Comparison of ENCODE assay signal across 8 cellular contexts in the genomic region with DNA sequence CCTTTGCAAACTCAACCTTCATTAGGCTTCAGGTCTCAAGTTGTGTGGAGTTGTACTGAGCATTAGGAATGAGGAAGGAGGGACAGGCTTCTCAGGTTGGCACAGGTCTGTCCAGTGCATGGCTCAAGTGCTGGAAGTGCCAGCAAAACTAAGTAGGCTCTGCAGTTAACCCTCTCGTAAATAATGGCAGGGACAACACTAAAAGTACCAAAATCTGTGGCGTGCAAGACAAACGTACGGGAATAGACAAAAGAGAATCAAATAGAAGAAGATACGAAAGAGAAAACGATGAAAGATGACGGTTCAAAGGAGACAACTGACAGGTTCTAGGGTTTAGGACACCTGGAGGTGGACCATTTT. TPM values are rescaled to one million over a fixed set of nuclear protein-coding genes. Genes with fewer than 3 reads are reported as not detected.
DNase-seq lines count a peak whose midpoint lies in the region; ATAC-seq and TF ChIP-seq lines count a peak whose summit lies in the region.

No MANE protein-coding gene starts in this region.

- H3K4me2 ChIP-seq in Loucy (ENCODE audit: low read depth, low read length, poor library complexity, severe bottlenecking) (peak overlapping the region; percentile 97), mesenchymal stem cell (ENCODE audit: low read length, poor library complexity, severe bottlenecking) (peak overlapping the region; percentile 82)

- H2BK120ac ChIP-seq in mesenchymal stem cell (ENCODE audit: low read depth, low read length), result no peak overlapping the region

- no peaks in the 10 kb centered on the region for H3K9me2 ChIP-seq in Loucy (replicated peaks; ENCODE audit: low read depth, low read length)

- peak overlapping the region; percentile 84 for H2BK5ac ChIP-seq in mesenchymal stem cell (ENCODE audit: low read depth, low read length, poor library complexity, severe bottlenecking)

- intact Hi-C loops in vagina (cut with DNase I), result no loop called here

- DNase-seq in NCI-H345 treated with DMSO at 0.1 percent for 48 hours (lab: John Stamatoyannopoulos, UW; ENCODE audit: unreplicated experiment), result peak; percentile 13
- DNase-seq in NCI-H345 (lab: John Stamatoyannopoulos, UW), result no peak
- peak; percentile 26 for DNase-seq in cerebellum (ENCODE audit: low spot score)
- DNase-seq in mesenchymal stem cell, result no peak
- no peak for DNase-seq in vagina (ENCODE audit: extremely low spot score in 2 of 2)
- DNase-seq in NCI-H2171 treated with DMSO at 0.1 percent for 48 hours (lab: John Stamatoyannopoulos, UW), result no peak

- peak overlapping the region; percentile 90 to 96 for H3K18ac ChIP-seq in mesenchymal stem cell (ENCODE audit: low read depth in 1 of 2, low read length in 2 of 2)

- H3K27me3 ChIP-seq in Loucy (ENCODE audit: insufficient read depth, low read length, poor library complexity, severe bottlenecking), result no peaks in the 10 kb centered on the region
- H3K27me3 ChIP-seq in mesenchymal stem cell (ENCODE audit: control insufficient read depth in 1 of 2, insufficient read depth in 1 of 2, low read length in 2 of 2), result no peaks in the 10 kb centered on the region
- H3K27me3 ChIP-seq in vagina, result no peaks in the 10 kb centered on the region

- WGBS in mesenchymal stem cell, result 6% methylated on average over 7 of the region's 7 CpGs

- peaks cover 8% of the 10 kb centered on the region for H4K20me1 ChIP-seq in Loucy (ENCODE audit: insufficient read depth, low read length, poor library complexity, severe bottlenecking)

- H3K36me3 ChIP-seq in Loucy (ENCODE audit: insufficient read depth, low read length), result no peaks in the 10 kb centered on the region
- H3K36me3 ChIP-seq in mesenchymal stem cell (ENCODE audit: control insufficient read depth in 1 of 2, insufficient read depth in 2 of 2, low read depth in 1 of 2, low read length in 2 of 2), result peaks cover 0 to 16% of the 10 kb centered on the region in 2 experiments
- no peaks in the 10 kb centered on the region for H3K36me3 ChIP-seq in vagina

- H3K27ac ChIP-seq in mesenchymal stem cell (ENCODE audit: low read length, poor library complexity, severe bottlenecking) (peak overlapping the region; percentile 98), vagina (peak overlapping the region; percentile 96)

- H3K9ac ChIP-seq in Loucy (ENCODE audit: low read depth, low read length, poor library complexity, severe bottlenecking), result peak overlapping the region; percentile 90
- H3K9ac ChIP-seq in mesenchymal stem cell (ENCODE audit: low read length), result peak overlapping the region; percentile 98

- H3K79me2 ChIP-seq in Loucy (ENCODE audit: insufficient read depth, low read length), result peaks cover 61% of the 10 kb centered on the region

- H3K4me3 ChIP-seq in Loucy (ENCODE audit: low read length, poor library complexity, severe bottlenecking) (peak overlapping the region; percentile 95), mesenchymal stem cell (ENCODE audit: insufficient read depth in 1 of 2, low read depth in 1 of 2, low read length in 2 of 2) (peak overlapping the region; percentile 89 to 100), vagina (peak overlapping the region; percentile 75 to 80)

- no peak overlapping the region for H3K23ac ChIP-seq in mesenchymal stem cell (ENCODE audit: low read length in 2 of 2)

- peak overlapping the region; percentile 66 for H4K8ac ChIP-seq in mesenchymal stem cell (ENCODE audit: low read length)

- peaks cover 5% of the 10 kb centered on the region for H3K79me1 ChIP-seq in mesenchymal stem cell (replicated peaks; ENCODE audit: low read length, poor library complexity, severe bottlenecking)

- H2AK5ac ChIP-seq in mesenchymal stem cell (ENCODE audit: low read length, severe bottlenecking), result peak overlapping the region; percentile 55

- TF ChIP-seq CTCF in Loucy (conservative IDR thresholded peaks at IDR 0.05; ENCODE audit: low read length), result no peak
- no peak for TF ChIP-seq CTCF in vagina (IDR thresholded peaks at IDR 0.05)

- peak overlapping the region in 1 of 2 experiments; percentile 98 for H3K14ac ChIP-seq in mesenchymal stem cell (ENCODE audit: low read length in 2 of 2)

- no peak for TF ChIP-seq POLR2A in vagina (IDR thresholded peaks at IDR 0.05)

- H2BK15ac ChIP-seq in mesenchymal stem cell (ENCODE audit: low read depth, poor library complexity, severe bottlenecking), result no peak overlapping the region

- peak overlapping the region in 1 of 2 experiments; percentile 90 for H3K4ac ChIP-seq in mesenchymal stem cell (ENCODE audit: low read depth in 1 of 2, low read length in 2 of 2)

- peak overlapping the region; percentile 44 to 61 for H2BK12ac ChIP-seq in mesenchymal stem cell (ENCODE audit: low read length in 2 of 2)

- H4K91ac ChIP-seq in mesenchymal stem cell (ENCODE audit: low read length), result peak overlapping the region; percentile 64

- H3K4me1 ChIP-seq in Loucy (ENCODE audit: insufficient read depth, low read length, poor library complexity, severe bottlenecking), result peaks cover 51% of the 10 kb centered on the region
- no peaks in the 10 kb centered on the region for H3K4me1 ChIP-seq in mesenchymal stem cell (ENCODE audit: control insufficient read depth, insufficient read depth, low read depth, low read length)
- H3K4me1 ChIP-seq in vagina, result peaks cover 32% of the 10 kb centered on the region

- H2AFZ ChIP-seq in Loucy (ENCODE audit: low read length) (peak overlapping the region; percentile 97), mesenchymal stem cell (ENCODE audit: low read depth, low read length) (peak overlapping the region; percentile 76)

- no peaks in the 10 kb centered on the region for H3F3A ChIP-seq in Loucy (ENCODE audit: low read depth)

- no peak for ATAC-seq in HG03135 (IDR thresholded peaks at IDR 0.05; ENCODE audit: unreplicated experiment)

- H3K9me3 ChIP-seq in Loucy (ENCODE audit: insufficient read depth, low read depth, low read length) (no peaks in the 10 kb centered on the region), mesenchymal stem cell (ENCODE audit: control insufficient read depth, low read length) (no peaks in the 10 kb centered on the region), vagina (no peaks in the 10 kb centered on the region)

RNA-seq across cellular contexts. Expression of gene TRAPPC6B, which starts 0.6 kb away (rescaled TPM):
- 60.2 TPM for total RNA-seq in cerebellum
- polyA plus RNA-seq in mesenchymal stem cell (2013, experiment 1 of 2), result 20.0 TPM
- 21.7 TPM for polyA plus RNA-seq in mesenchymal stem cell (2013, experiment 2 of 2)
- 12.5 TPM for total RNA-seq in vagina

RNA-seq across cellular contexts. Expression of gene PNN, which starts 5.5 kb away (rescaled TPM):
- 40.0 TPM for total RNA-seq in cerebellum
- polyA plus RNA-seq in mesenchymal stem cell (2013, experiment 1 of 2), result 43.5 TPM
- 41.0 TPM for polyA plus RNA-seq in mesenchymal stem cell (2013, experiment 2 of 2)
- 54.5 TPM for total RNA-seq in vagina

RNA-seq across cellular contexts. Expression of gene GEMIN2, which starts 55.4 kb away (rescaled TPM):
- total RNA-seq in cerebellum (26.0 TPM), vagina (25.5 TPM)
- 4.4 TPM for polyA plus RNA-seq in mesenchymal stem cell (2013, experiment 1 of 2)
- 4.8 TPM for polyA plus RNA-seq in mesenchymal stem cell (2013, experiment 2 of 2)

Comparison
In these comparisons a context has a peak if more than half of its experiments do, and no peak if none do; other contexts are left out.
1. DNase-seq: peak in NCI-H345 treated with DMSO at 0.1 percent for 48 hours (single experiment) and cerebellum (single experiment); none in NCI-H345 (single experiment), mesenchymal stem cell (single experiment), vagina (0 of 2) and NCI-H2171 treated with DMSO at 0.1 percent for 48 hours (single experiment).
2. Peak in every context shown above with its lines, with median percentiles within 50 percentile points of each other: H3K4me3 ChIP-seq.